Comparison of ENCODE assay signal across 8 cellular contexts in genomic region chr5:129904102-129904666, GRCh38. TPM values are rescaled to one million over a fixed set of nuclear protein-coding genes. Genes with fewer than 3 reads are reported as not detected.
DNase-seq lines count a peak whose midpoint lies in the region; ATAC-seq and TF ChIP-seq lines count a peak whose summit lies in the region.

CHSY3 (plus strand) TSS chr5:129904465.

- no peak for TF ChIP-seq POLR2A in transverse colon (IDR thresholded peaks at IDR 0.05)

- H4K20me1 ChIP-seq in neural cell (ENCODE audit: insufficient read depth): no peaks in the 10 kb centered on the region

- H3K36me3 Mint-ChIP-seq in activated naive CD4-positive, alpha-beta T cell treated with anti-CD3 and anti-CD28 coated beads, Interleukin-2, amount 50 U/mL, for 72 hours: peaks cover 15 to 16% of the 10 kb centered on the region in 2 donors

- 1% methylated on average over 49 of the region's 62 CpGs; no CpG with 5 or more reads in 1 of the 2 donors for WGBS in transverse colon (ENCODE audit: low coverage in 1 of 2), 2 donors

- ATAC-seq in GM18858 (IDR thresholded peaks at IDR 0.05; ENCODE audit: unreplicated experiment) (peak; percentile 44), HG03064 (IDR thresholded peaks at IDR 0.05; ENCODE audit: low read depth, unreplicated experiment) (peak; percentile 51)
- peak; percentile 39 to 89 for ATAC-seq in activated naive CD4-positive, alpha-beta T cell treated with anti-CD3 and anti-CD28 coated beads, Interleukin-2, amount 50 U/mL, for 72 hours

- in situ Hi-C loops in transverse colon (cut with MboI; ENCODE audit: low pct_ligation_motif_present in 1 of 4, low pct_unique_long_range_greater_than_20kb in 1 of 4, low sequenced_read_pairs in 3 of 4): no loop called here

- no peaks in the 10 kb centered on the region for H3K9me3 Mint-ChIP-seq in activated naive CD4-positive, alpha-beta T cell treated with anti-CD3 and anti-CD28 coated beads, Interleukin-2, amount 50 U/mL, for 72 hours

- TF ChIP-seq CTCF in neural cell (IDR thresholded peaks at IDR 0.05; ENCODE audit: poor library complexity, severe bottlenecking): no peak
- TF ChIP-seq CTCF in transverse colon (IDR thresholded peaks at IDR 0.05): peak in 2 of 5 experiments; percentile 0 to 9

- no peaks in the 10 kb centered on the region for H3K79me2 ChIP-seq in neural cell (replicated peaks; ENCODE audit: insufficient read depth, low read length)

- H3K9me2 ChIP-seq in neural cell (ENCODE audit: insufficient read depth, low read length): no peaks in the 10 kb centered on the region

- peak within 1 kb of the TSS; percentile 35 for H2AFZ ChIP-seq in neural cell (ENCODE audit: low read depth, low read length)

- H3K4me2 ChIP-seq in neural cell (ENCODE audit: low read length): peak within 1 kb of the TSS; percentile 77

- H3K27ac Mint-ChIP-seq in activated naive CD4-positive, alpha-beta T cell treated with anti-CD3 and anti-CD28 coated beads, Interleukin-2, amount 50 U/mL, for 72 hours: no peak within 1 kb of the TSS

- H3K27me3 ChIP-seq in neural cell (ENCODE audit: insufficient read depth, low read depth, low read length): peaks cover 40% of the 10 kb centered on the region
- H3K27me3 ChIP-seq in transverse colon: peaks cover 63% of the 10 kb centered on the region

- H3K4me3 ChIP-seq in neural cell (ENCODE audit: low read length) (peak within 1 kb of the TSS; percentile 88), transverse colon (peak within 1 kb of the TSS; percentile 52 to 69 (median 58))

- H3K4me1 ChIP-seq in transverse colon: peaks cover 12 to 26% (median 19%) of the 10 kb centered on the region in 4 donors

- H3K27ac ChIP-seq in neural cell (ENCODE audit: low read length): no peak within 1 kb of the TSS
- H3K27ac ChIP-seq in transverse colon: peak within 1 kb of the TSS; percentile 56 to 71 (median 70)

- H3K9me3 ChIP-seq in neural cell (ENCODE audit: low read length) (no peaks in the 10 kb centered on the region), transverse colon (no peaks in the 10 kb centered on the region)

- H3K36me3 ChIP-seq in neural cell (ENCODE audit: insufficient read depth, low read length) (no peaks in the 10 kb centered on the region), transverse colon (no peaks in the 10 kb centered on the region)

- DNase-seq in AG08396 (ENCODE audit: low spot score): peak; percentile 90
- peak; percentile 46 for DNase-seq in NCI-H748 treated with DMSO at 0.1 percent for 48 hours (lab: John Stamatoyannopoulos, UW)
- peak in 1 of 2 donors; percentile 48 for DNase-seq in activated naive CD4-positive, alpha-beta T cell treated with anti-CD3 and anti-CD28 coated beads, Interleukin-2, amount 50 U/mL, for 72 hours (ENCODE audit: low spot score in 2 of 2)
- peak; percentile 92 for DNase-seq in glomerular visceral epithelial cell (ENCODE audit: extremely low spot score)
- DNase-seq in transverse colon: peak; percentile 78

- peak within 1 kb of the TSS; percentile 64 for H3K9ac ChIP-seq in neural cell (ENCODE audit: low read length)

- intact Hi-C loops in transverse colon (cut with DNase I; ENCODE audit: low total_unique reads): no loop called here

- peaks cover 5% of the 10 kb centered on the region for H3F3A ChIP-seq in neural cell (ENCODE audit: insufficient read depth, low read length, poor library complexity, severe bottlenecking)

- no peak for TF ChIP-seq EP300 in neural cell (conservative IDR thresholded peaks at IDR 0.05; ENCODE audit: poor library complexity, severe bottlenecking)
- TF ChIP-seq EP300 in transverse colon (IDR thresholded peaks at IDR 0.05; ENCODE audit: low read depth): no peak

- no peak for TF ChIP-seq RAD21 in neural cell (conservative IDR thresholded peaks at IDR 0.05)

TF ChIP-seq in neural cell, 6 proteins besides CTCF, POLR2A, EP300 and RAD21:
- TF ChIP-seq REST (IDR thresholded peaks at IDR 0.05; ENCODE audit: borderline replicate concordance): no peak
- peak; percentile 52 for TF ChIP-seq SMC3 (conservative IDR thresholded peaks at IDR 0.05; ENCODE audit: poor library complexity)
- TF ChIP-seq TAF1 (IDR thresholded peaks at IDR 0.05; ENCODE audit: low read depth): no peak
- no peak for TF ChIP-seq MXI1 (conservative IDR thresholded peaks at IDR 0.05; ENCODE audit: poor library complexity, severe bottlenecking)
- no peak for TF ChIP-seq POLR2AphosphoS5 (IDR thresholded peaks at IDR 0.05)
TF ChIP-seq in neural cell: peak in this region for 1.

RNA-seq across cellular contexts. Expression of gene CHSY3, which starts in this region (rescaled TPM):
- not detected for total RNA-seq in activated naive CD4-positive, alpha-beta T cell treated with anti-CD3 and anti-CD28 coated beads, Interleukin-2, amount 50 U/mL, for 72 hours
- 0.40 TPM in 1 of 2 replicates, not detected in the other for polyA plus RNA-seq in neural cell
- 1.5 and 2.4 TPM in 2 replicates for polyA minus RNA-seq in neural cell
- total RNA-seq in transverse colon: under 1 TPM; 0.27 to 0.79 (median 0.49) TPM

Comparison
In these comparisons a context has a peak if more than half of its experiments do, and no peak if none do; other contexts are left out.
1. Peak in ATAC-seq in activated naive CD4-positive, alpha-beta T cell treated with anti-CD3 and anti-CD28 coated beads, Interleukin-2, amount 50 U/mL, for 72 hours; RNA of the gene not detected or under 1 TPM.
2. Peak in DNase-seq, H3K4me3 ChIP-seq and H3K27ac ChIP-seq in transverse colon; RNA of the gene not detected or under 1 TPM.